In the genomic region with DNA sequence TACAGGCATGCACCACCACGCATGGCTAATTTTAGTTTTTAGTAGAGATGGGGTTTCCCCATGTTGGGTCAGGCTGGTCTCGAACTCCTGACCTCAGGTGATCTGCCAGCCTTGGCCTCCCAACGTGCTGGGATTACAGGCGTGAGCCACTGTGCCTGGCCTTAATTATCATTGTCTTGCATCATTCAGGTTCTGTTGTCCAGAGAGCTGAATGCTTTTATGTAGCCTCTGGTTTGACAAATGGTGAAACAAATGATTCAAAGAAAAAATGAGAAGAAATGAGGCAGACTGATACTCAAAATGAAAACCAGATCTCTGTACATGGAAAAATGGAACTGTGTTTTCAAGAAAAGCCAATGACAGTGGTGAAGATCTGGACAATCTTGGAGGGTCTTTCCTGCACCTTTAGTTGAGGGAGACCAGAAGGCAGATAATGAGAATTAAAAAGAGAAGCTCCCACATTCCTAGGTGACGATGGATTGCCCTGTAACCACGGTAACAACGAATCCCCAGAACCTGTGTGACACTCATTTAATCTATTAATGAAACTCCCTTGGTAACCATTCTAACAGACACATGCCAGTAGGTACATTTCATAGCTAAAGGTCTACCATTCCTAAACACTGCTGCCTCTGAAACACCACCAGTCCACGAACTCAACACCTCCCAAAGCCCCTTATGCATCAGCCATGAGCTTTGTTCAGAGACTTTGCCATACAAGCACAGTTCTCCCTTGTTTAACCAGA, we compare ENCODE assay signal across 15 cellular contexts. TPM values are rescaled to one million over a fixed set of nuclear protein-coding genes. Genes with fewer than 3 reads are reported as not detected.
A peak's percentile ranks its signal among the peaks of the same experiment; 100 is the strongest.
DNase-seq lines count a peak whose midpoint lies in the region; ATAC-seq and TF ChIP-seq lines count a peak whose summit lies in the region.
"Had no signal": no experiment of that assay in that cellular context is flagged by ENCODE, and none has a peak within 500 bp of the region (broad histone marks: within the 10 kb centered on the region; RNA-seq: fewer than 3 reads in every experiment).

No MANE protein-coding gene starts in this region.

- ATAC-seq in HG03521 (IDR thresholded peaks at IDR 0.05; ENCODE audit: unreplicated experiment) (no peak), GM18858 (IDR thresholded peaks at IDR 0.05; ENCODE audit: unreplicated experiment) (no peak)
- ATAC-seq: Right ventricle myocardium inferior had no signal

- peaks cover 58% of the 10 kb centered on the region for H3K4me1 Mint-ChIP-seq in HFFc6 (ENCODE audit: low read depth)

- TF ChIP-seq CTCF in HFFc6 (IDR thresholded peaks at IDR 0.05) = no peak
- TF ChIP-seq CTCF in coronary artery (IDR thresholded peaks at IDR 0.05) = no peak

- peak; percentile 15 for DNase-seq in ELR (ENCODE audit: low read depth)
- peak; percentile 9 for DNase-seq in HFFc6
- peak; percentile 33 for DNase-seq in adipocyte (ENCODE audit: low read depth)
- peak; percentile 22 for DNase-seq in glomerular visceral epithelial cell (ENCODE audit: extremely low spot score)
- no peak for DNase-seq in coronary artery (ENCODE audit: low spot score)
- no peak for DNase-seq in AG08396 (ENCODE audit: low spot score)
- DNase-seq: CD8-positive, alpha-beta memory T cell; NCI-H187 treated with DMSO at 0.1 percent for 48 hours; NCI-H446 treated with DMSO at 0.1 percent for 48 hours; NCI-H774; PC-9 had no signal

- H3K27me3 ChIP-seq in adipocyte (replicated peaks; ENCODE audit: control insufficient read depth, insufficient read depth, low read length) = no peaks in the 10 kb centered on the region

- no peak overlapping the region for H3K9ac ChIP-seq in adipocyte (ENCODE audit: low read length)

- H3K4me3 Mint-ChIP-seq in HFFc6 = no peak overlapping the region
- H3K4me3 Mint-ChIP-seq: CD8-positive, alpha-beta memory T cell had no signal

- H3K36me3 ChIP-seq in adipocyte (ENCODE audit: control insufficient read depth, insufficient read depth, low read length, severe bottlenecking) = no peaks in the 10 kb centered on the region

- no peak overlapping the region for H3K4me3 ChIP-seq in adipocyte (ENCODE audit: low read length)
- no peak overlapping the region for H3K4me3 ChIP-seq in coronary artery
- H3K4me3 ChIP-seq: PC-9 had no signal

- no peak overlapping the region for H3K27ac ChIP-seq in coronary artery
- H3K27ac ChIP-seq: PC-9 had no signal

- no peak overlapping the region for H3K27ac Mint-ChIP-seq in HFFc6

- no peaks in the 10 kb centered on the region for H3K9me3 ChIP-seq in adipocyte (ENCODE audit: control insufficient read depth, low read length)

- no peaks in the 10 kb centered on the region for H3K36me3 Mint-ChIP-seq in HFFc6 (ENCODE audit: low read depth)
- H3K36me3 Mint-ChIP-seq: CD8-positive, alpha-beta memory T cell had no signal

- no peaks in the 10 kb centered on the region for H3K27me3 Mint-ChIP-seq in HFFc6 (ENCODE audit: insufficient read depth)

- peaks cover 22% of the 10 kb centered on the region for H3K4me1 ChIP-seq in adipocyte (ENCODE audit: control insufficient read depth, insufficient read depth, low read length)

- no peaks in the 10 kb centered on the region for H3K9me3 Mint-ChIP-seq in HFFc6
- H3K9me3 Mint-ChIP-seq: CD8-positive, alpha-beta memory T cell had no signal

RNA-seq across cellular contexts. Expression of gene TEX48, which starts 1.6 kb away (rescaled TPM):
- total RNA-seq in HFFc6 (2021; fragmentation: NEBNext Ultra II Directional; extraction: Animal tissue kit (Norgen Biotek cat#: 25700)) = not detected
- total RNA-seq: Daoy, PC-9, Right ventricle myocardium inferior had no signal

RNA-seq across cellular contexts. Expression of gene TEX53, which starts 22.8 kb away (rescaled TPM):
- total RNA-seq in HFFc6 (2021; fragmentation: NEBNext Ultra II Directional; extraction: Animal tissue kit (Norgen Biotek cat#: 25700)) = not detected
- total RNA-seq: CD8-positive, alpha-beta memory T cell; Daoy; PC-9; Right ventricle myocardium inferior had no signal

Comparison
In these comparisons a context has a peak if more than half of its experiments do, and no peak if none do; other contexts are left out.
1. DNase-seq: peak in ELR (single experiment), HFFc6 (single experiment), adipocyte (single experiment) and glomerular visceral epithelial cell (single experiment); none in coronary artery (single experiment) and AG08396 (single experiment).